8 cellular contexts compared by ENCODE assay signal in genomic region chr9:88535226-88535931, GRCh38. TPM values are rescaled to one million over a fixed set of nuclear protein-coding genes. Genes with fewer than 3 reads are reported as not detected.
A peak's percentile ranks its signal among the peaks of the same experiment; 100 is the strongest.
DNase-seq lines count a peak whose midpoint lies in the region; ATAC-seq, FAIRE-seq and TF ChIP-seq lines count a peak whose summit lies in the region.

No MANE protein-coding gene starts in this region.

- TF ChIP-seq EP300 in gastroesophageal sphincter (IDR thresholded peaks at IDR 0.05): no peak

- H3K27me3 ChIP-seq in gastroesophageal sphincter: peaks cover 14% of the 10 kb centered on the region

- POLR2A ChIA-PET in HEK293 (lab: Yijun Ruan, JAX): interaction anchor here (0.6 to 1.0 kb wide), 5 partner anchors 22 to 1214 kb away, joined by 3 to 7 read pairs (median 3); no protein-coding TSS in a partner anchor

- DNase-seq in activated CD4-positive, alpha-beta T cell treated with anti-CD3 and anti-CD28 coated beads, Interleukin-2, amount 50 U/mL, for 1 hour: peak; percentile 4
- DNase-seq in retina: peak; percentile 67
- DNase-seq in GM12891 (ENCODE audit: insufficient read length, low spot score): no peak
- DNase-seq in GM20000 (ENCODE audit: low spot score): no peak
- no peak for DNase-seq in UCSD-AML1 (lab: John Stamatoyannopoulos, UW; ENCODE audit: unreplicated experiment)

- TF ChIP-seq CTCF in HEK293 (tag by site-specific recombination; IDR thresholded peaks at IDR 0.05) (peak; percentile 46), gastroesophageal sphincter (IDR thresholded peaks at IDR 0.05) (no peak), GM20000 (IDR thresholded peaks at IDR 0.05; ENCODE audit: extremely low read depth, missing control alignments) (no peak)

- no peak overlapping the region for H3K27ac ChIP-seq in HEK293 (ENCODE audit: extremely low read depth, low read depth, low read length)
- peak overlapping the region in 3 of 4 donors; percentile 79 to 89 (median 85) for H3K27ac ChIP-seq in gastroesophageal sphincter

- TF ChIP-seq POLR2A in gastroesophageal sphincter (IDR thresholded peaks at IDR 0.05): no peak
- TF ChIP-seq POLR2A in GM12891 (IDR thresholded peaks at IDR 0.05; ENCODE audit: low read depth, low read length): no peak

- H3K4me3 ChIP-seq in HEK293 (ENCODE audit: low read depth, low read length) (peak overlapping the region; percentile 52), gastroesophageal sphincter (peak overlapping the region; percentile 23 to 69)

- no peak for FAIRE-seq in GM12891 (lab: Jason Lieb, UNC)

- ATAC-seq in gastroesophageal sphincter: peak; percentile 17
- ATAC-seq in GM19397 (IDR thresholded peaks at IDR 0.05; ENCODE audit: unreplicated experiment): no peak

- H3K36me3 ChIP-seq in HEK293 (ENCODE audit: control insufficient read depth in 2 of 2, insufficient read depth in 1 of 2, low read length in 2 of 2) (no peaks in the 10 kb centered on the region), gastroesophageal sphincter (no peaks in the 10 kb centered on the region)

- H3K4me1 ChIP-seq in HEK293 (ENCODE audit: control insufficient read depth, insufficient read depth, low read length): no peaks in the 10 kb centered on the region
- H3K4me1 ChIP-seq in gastroesophageal sphincter: peaks cover 0 to 50% (median 16%) of the 10 kb centered on the region in 3 donors

- CTCF ChIA-PET in HEK293 (lab: Yijun Ruan, JAX): no interaction called here

- H3K9me3 ChIP-seq in HEK293 (ENCODE audit: control insufficient read depth, insufficient read depth, low read depth, low read length): no peaks in the 10 kb centered on the region
- H3K9me3 ChIP-seq in gastroesophageal sphincter: no peaks in the 10 kb centered on the region

- WGBS in gastroesophageal sphincter (ENCODE audit: low coverage in 1 of 2), 2 donors: 3% methylated on average over 5 of the region's 67 CpGs; no CpG with 5 or more reads in 1 of the 2 donors

TF ChIP-seq in HEK293, 187 proteins besides CTCF, POLR2A, EP300 and RAD21 (continues in another document):
- no peak; the same call in 1 of the 2 replicates for TF ChIP-seq KLF9 (tag by site-specific recombination; IDR thresholded peaks at IDR 0.05; ENCODE audit: low read depth)
- TF ChIP-seq KLF16 (tag by site-specific recombination; IDR thresholded peaks at IDR 0.05): peak; percentile 7; the same call in 1 of the 2 replicates
- TF ChIP-seq ZNF639 (tag by site-specific recombination; IDR thresholded peaks at IDR 0.05): no peak
- TF ChIP-seq, protein P1, sequence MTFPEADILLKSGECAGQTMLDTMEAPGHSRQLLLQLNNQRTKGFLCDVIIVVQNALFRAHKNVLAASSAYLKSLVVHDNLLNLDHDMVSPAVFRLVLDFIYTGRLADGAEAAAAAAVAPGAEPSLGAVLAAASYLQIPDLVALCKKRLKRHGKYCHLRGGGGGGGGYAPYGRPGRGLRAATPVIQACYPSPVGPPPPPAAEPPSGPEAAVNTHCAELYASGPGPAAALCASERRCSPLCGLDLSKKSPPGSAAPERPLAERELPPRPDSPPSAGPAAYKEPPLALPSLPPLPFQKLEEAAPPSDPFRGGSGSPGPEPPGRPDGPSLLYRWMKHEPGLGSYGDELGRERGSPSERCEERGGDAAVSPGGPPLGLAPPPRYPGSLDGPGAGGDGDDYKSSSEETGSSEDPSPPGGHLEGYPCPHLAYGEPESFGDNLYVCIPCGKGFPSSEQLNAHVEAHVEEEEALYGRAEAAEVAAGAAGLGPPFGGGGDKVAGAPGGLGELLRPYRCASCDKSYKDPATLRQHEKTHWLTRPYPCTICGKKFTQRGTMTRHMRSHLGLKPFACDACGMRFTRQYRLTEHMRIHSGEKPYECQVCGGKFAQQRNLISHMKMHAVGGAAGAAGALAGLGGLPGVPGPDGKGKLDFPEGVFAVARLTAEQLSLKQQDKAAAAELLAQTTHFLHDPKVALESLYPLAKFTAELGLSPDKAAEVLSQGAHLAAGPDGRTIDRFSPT (tag by site-specific recombination; IDR thresholded peaks at IDR 0.05): peak; percentile 49; the same call in 1 of the 2 replicates
- TF ChIP-seq PATZ1 (tag by site-specific recombination; IDR thresholded peaks at IDR 0.05): 0 out of 2 replicates have a peak, but pooled peaks have one; percentile 14
- TF ChIP-seq ZNF776 (tag by site-specific recombination; IDR thresholded peaks at IDR 0.05; ENCODE audit: borderline replicate concordance): no peak

TF ChIP-seq in GM12891, 5 proteins besides CTCF, POLR2A, EP300 and RAD21:
- no peak for TF ChIP-seq SPI1 (IDR thresholded peaks at IDR 0.05; ENCODE audit: low read depth, low read length)
- no peak for TF ChIP-seq TAF1 (IDR thresholded peaks at IDR 0.05; ENCODE audit: low read depth, low read length)
- TF ChIP-seq POLR2AphosphoS5 (IDR thresholded peaks at IDR 0.05; ENCODE audit: low read depth, low read length): no peak
- no peak for TF ChIP-seq PAX5 (IDR thresholded peaks at IDR 0.05; ENCODE audit: insufficient read depth, low read length, severe bottlenecking)
- TF ChIP-seq POU2F2 (IDR thresholded peaks at IDR 0.05; ENCODE audit: low read depth, low read length): no peak

RNA-seq across cellular contexts. Expression of gene NXNL2, which starts 0.4 kb away (rescaled TPM):
- total RNA-seq in gastroesophageal sphincter: 1 to 10 TPM in 2 of 4 donors, under 1 TPM in 1, not detected in 1; 0.62 to 3.1 (median 1.2) TPM
- not detected for polyA plus RNA-seq in GM12891 (2012; ENCODE audit: low read depth, missing spikeins)

Comparison
In these comparisons a context has a peak if more than half of its experiments do, and no peak if none do; other contexts are left out.
1. DNase-seq: peak in activated CD4-positive, alpha-beta T cell treated with anti-CD3 and anti-CD28 coated beads, Interleukin-2, amount 50 U/mL, for 1 hour (single experiment) and retina (single experiment); none in GM12891 (single experiment), GM20000 (single experiment) and UCSD-AML1 (single experiment).